9 cellular contexts compared by ENCODE assay signal in the genomic region with DNA sequence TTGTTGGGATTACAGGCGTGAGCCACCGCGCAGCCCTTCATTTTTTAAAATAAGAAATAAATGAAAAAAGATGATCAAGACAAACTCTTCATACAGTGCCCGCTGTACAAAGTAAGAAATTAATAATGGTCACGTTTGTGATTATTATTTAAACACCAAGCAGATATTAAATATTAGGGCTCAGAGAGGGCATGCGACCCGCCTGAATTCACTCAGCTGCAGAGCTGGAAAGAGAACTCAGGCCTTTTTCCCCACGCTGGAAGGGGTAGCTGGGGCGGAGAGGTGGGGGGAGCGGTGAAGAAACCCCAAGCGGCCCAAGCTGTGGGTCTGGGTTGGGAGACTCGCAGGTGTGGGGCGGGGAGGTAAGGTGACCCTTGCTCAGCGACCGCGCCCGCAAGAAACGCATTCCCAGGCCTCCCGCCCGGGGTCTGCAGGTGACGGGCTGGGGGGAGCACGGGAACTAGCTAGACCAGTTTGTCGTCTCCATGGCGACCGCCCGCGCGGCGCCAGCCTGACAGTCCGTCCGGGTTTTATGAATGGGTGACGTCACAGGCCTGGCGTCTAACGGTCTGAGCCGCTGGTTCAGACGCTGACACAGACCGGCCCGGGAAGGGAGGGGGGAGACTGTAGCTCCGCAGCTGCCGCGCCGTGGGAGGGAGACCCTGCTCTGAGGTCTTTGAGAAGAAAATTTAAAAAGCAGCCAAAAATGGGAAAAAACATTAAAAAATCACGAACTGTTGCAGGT. TPM values are rescaled to one million over a fixed set of nuclear protein-coding genes. Genes with fewer than 3 reads are reported as not detected.
DNase-seq lines count a peak whose midpoint lies in the region; ATAC-seq, FAIRE-seq and TF ChIP-seq lines count a peak whose summit lies in the region.
"Had no signal": no experiment of that assay in that cellular context is flagged by ENCODE, and none has a peak within 500 bp of the region (broad histone marks: within the 10 kb centered on the region; RNA-seq: fewer than 3 reads in every experiment).

No MANE protein-coding gene starts in this region.

- TF ChIP-seq CTCF in neural progenitor cell (IDR thresholded peaks at IDR 0.05), result no peak

- H3K9me3 ChIP-seq in SJSA1 (replicated peaks) (no peaks in the 10 kb centered on the region; the same call in 1 of the 2 replicates), neural progenitor cell (ENCODE audit: low read depth) (no peaks in the 10 kb centered on the region)

- H2AFZ ChIP-seq in neural progenitor cell (replicated peaks), result no peak overlapping the region

- DNase-seq in COLO829 (ENCODE audit: low spot score), result peak; percentile 98
- peak; percentile 98 for DNase-seq in NCI-H1048 (lab: John Stamatoyannopoulos, UW)
- peak; percentile 98 to 100 for DNase-seq in SJSA1 (ENCODE audit: low read depth in 1 of 2, low spot score in 2 of 2)
- peak; percentile 70 for DNase-seq in activated naive CD4-positive, alpha-beta T cell treated with Interleukin-2 at 50 U/mL for 16 hours
- peak; percentile 88 to 92 for DNase-seq in frontal cortex (ENCODE audit: low spot score in 2 of 2)
- DNase-seq in neural progenitor cell (ENCODE audit: low spot score), result peak; percentile 100

- H3K27me3 ChIP-seq in SJSA1 (replicated peaks), result no peaks in the 10 kb centered on the region
- peaks cover 22% of the 10 kb centered on the region for H3K27me3 ChIP-seq in neural progenitor cell

- H3K79me2 ChIP-seq in neural progenitor cell (ENCODE audit: low read depth), result peaks cover 23% of the 10 kb centered on the region

- H4K20me1 ChIP-seq in neural progenitor cell (ENCODE audit: low read depth), result peaks cover 19% of the 10 kb centered on the region

- peaks cover 28% of the 10 kb centered on the region for H3K36me3 ChIP-seq in SJSA1
- no peaks in the 10 kb centered on the region for H3K36me3 ChIP-seq in neural progenitor cell

- H3K4me3 ChIP-seq in SJSA1, result peak overlapping the region; percentile 69
- peak overlapping the region; percentile 77 for H3K4me3 ChIP-seq in neural progenitor cell

- H3K36me3 Mint-ChIP-seq in neural progenitor cell, result peaks cover 16% of the 10 kb centered on the region
- H3K36me3 Mint-ChIP-seq in stimulated activated naive CD8-positive, alpha-beta T cell treated with anti-CD3 and anti-CD28 coated beads, Interleukin-15, Interleukin-2, amounts not matched to agents 100 ng/mL and 50 ng/mL, for 24 hours (ENCODE audit: low read depth), result no peaks in the 10 kb centered on the region

- H3K9ac ChIP-seq in neural progenitor cell, result peak overlapping the region; percentile 61

- H3K4me1 Mint-ChIP-seq in neural progenitor cell, result peaks cover 39% of the 10 kb centered on the region
- H3K4me1 Mint-ChIP-seq in stimulated activated naive CD8-positive, alpha-beta T cell treated with anti-CD3 and anti-CD28 coated beads, Interleukin-15, Interleukin-2, amounts not matched to agents 100 ng/mL and 50 ng/mL, for 24 hours (ENCODE audit: low read depth), result peaks cover 38% of the 10 kb centered on the region

- peak; percentile 48 for ATAC-seq in GM21723 (IDR thresholded peaks at IDR 0.05; ENCODE audit: unreplicated experiment)

- H3K4me3 Mint-ChIP-seq in neural progenitor cell, result peak overlapping the region; percentile 99
- peak overlapping the region; percentile 91 for H3K4me3 Mint-ChIP-seq in stimulated activated naive CD8-positive, alpha-beta T cell treated with anti-CD3 and anti-CD28 coated beads, Interleukin-15, Interleukin-2, amounts not matched to agents 100 ng/mL and 50 ng/mL, for 24 hours

- no peak for FAIRE-seq in frontal cortex (lab: Jason Lieb, UNC)

- H3K9me3 Mint-ChIP-seq in neural progenitor cell, result no peaks in the 10 kb centered on the region
- H3K9me3 Mint-ChIP-seq in stimulated activated naive CD8-positive, alpha-beta T cell treated with anti-CD3 and anti-CD28 coated beads, Interleukin-15, Interleukin-2, amounts not matched to agents 100 ng/mL and 50 ng/mL, for 24 hours, result no peaks in the 10 kb centered on the region

- peak overlapping the region; percentile 95 for H3K27ac Mint-ChIP-seq in neural progenitor cell
- no peak overlapping the region for H3K27ac Mint-ChIP-seq in stimulated activated naive CD8-positive, alpha-beta T cell treated with anti-CD3 and anti-CD28 coated beads, Interleukin-15, Interleukin-2, amounts not matched to agents 100 ng/mL and 50 ng/mL, for 24 hours

- H3K4me1 ChIP-seq in SJSA1 (replicated peaks) (peaks cover 48% of the 10 kb centered on the region), neural progenitor cell (peaks cover 27% of the 10 kb centered on the region)

- H3K4me2 ChIP-seq in neural progenitor cell, result peak overlapping the region; percentile 86

- peaks cover 50% of the 10 kb centered on the region for H3F3A ChIP-seq in neural progenitor cell (ENCODE audit: low read depth)

- H3K27ac ChIP-seq in SJSA1 (peak overlapping the region; percentile 99), neural progenitor cell (peak overlapping the region; percentile 98)

- H3K27me3 Mint-ChIP-seq in neural progenitor cell (ENCODE audit: insufficient read depth, low read depth), result peaks cover 15% of the 10 kb centered on the region
- H3K27me3 Mint-ChIP-seq in stimulated activated naive CD8-positive, alpha-beta T cell treated with anti-CD3 and anti-CD28 coated beads, Interleukin-15, Interleukin-2, amounts not matched to agents 100 ng/mL and 50 ng/mL, for 24 hours, result peaks cover 46% of the 10 kb centered on the region

RNA-seq across cellular contexts. Expression of gene ID1, which starts 1.1 kb away (rescaled TPM):
- total RNA-seq in SJSA1 (2014; rRNA removed; shearing (Covaris generic)), result 700 and 729 TPM in 2 replicates
- total RNA-seq in frontal cortex (46.1 TPM), neural progenitor cell (ENCODE audit: low replicate concordance) (80.8 and 133 TPM in 2 replicates)

RNA-seq across cellular contexts. Expression of gene COX4I2, which starts 33.7 kb away (rescaled TPM):
- total RNA-seq in SJSA1 (2014; rRNA removed; shearing (Covaris generic)), result not detected in 2 replicates
- total RNA-seq in frontal cortex, result 1.2 TPM
- total RNA-seq in neural progenitor cell (ENCODE audit: low replicate concordance), result not detected in 2 replicates
- total RNA-seq: activated CD8-positive, alpha-beta memory T cell treated with anti-CD3 and anti-CD28 coated beads for 36 hours had no signal

Comparison
In these comparisons a context has a peak if more than half of its experiments do, and no peak if none do; other contexts are left out.
1. Peak in every context shown above with its lines: DNase-seq, ATAC-seq, H3K4me3 ChIP-seq and H3K27ac ChIP-seq.